29 cellular contexts compared by ENCODE assay signal in genomic region chr6:17949168-17949567, GRCh38. TPM values are rescaled to one million over a fixed set of nuclear protein-coding genes. Genes with fewer than 3 reads are reported as not detected.
DNase-seq lines count a peak whose midpoint lies in the region; ATAC-seq, FAIRE-seq and TF ChIP-seq lines count a peak whose summit lies in the region.
"Had no signal": no experiment of that assay in that cellular context is flagged by ENCODE, and none has a peak within 500 bp of the region (broad histone marks: within the 10 kb centered on the region; RNA-seq: fewer than 3 reads in every experiment).

No MANE protein-coding gene starts in this region.

- H3K27me3 ChIP-seq in esophagus muscularis mucosa (no peaks in the 10 kb centered on the region), neural progenitor cell (no peaks in the 10 kb centered on the region), sigmoid colon (no peaks in the 10 kb centered on the region), GM23338 (ENCODE audit: insufficient read depth) (no peaks in the 10 kb centered on the region), HepG2 (ENCODE audit: control insufficient read depth in 1 of 2, insufficient read depth in 2 of 2, low read length in 2 of 2) (no peaks in the 10 kb centered on the region)
- H3K27me3 ChIP-seq: BE2C, BLaER1 had no signal

- H3K27me3 Mint-ChIP-seq in neural progenitor cell (ENCODE audit: insufficient read depth, low read depth) (no peaks in the 10 kb centered on the region), GM23338 (ENCODE audit: insufficient read depth, low read depth, poor library complexity) (no peaks in the 10 kb centered on the region)

- peaks cover 65% of the 10 kb centered on the region for H3K79me2 ChIP-seq in neural progenitor cell (ENCODE audit: low read depth)
- peaks cover 85% of the 10 kb centered on the region for H3K79me2 ChIP-seq in GM23338 (replicated peaks; ENCODE audit: insufficient read depth)
- peaks cover 5% of the 10 kb centered on the region for H3K79me2 ChIP-seq in HepG2 (ENCODE audit: insufficient read depth, low read length)

- in situ Hi-C loops in HepG2 (cut with HindIII; ENCODE audit: extremely low pct_ligation_motif_present, low pct_unique_long_range_greater_than_20kb) = no loop called here

- no peak for FAIRE-seq in HepG2 (lab: Jason Lieb, UNC)
- FAIRE-seq: A204.1, GM12878, GM12892, GM18507, GM19239 had no signal

- POLR2A ChIA-PET in HepG2 (lab: Yijun Ruan, JAX) = no interaction called here

- H3K9me3 ChIP-seq in esophagus muscularis mucosa (no peaks in the 10 kb centered on the region), neural progenitor cell (ENCODE audit: low read depth) (no peaks in the 10 kb centered on the region), sigmoid colon (no peaks in the 10 kb centered on the region), HepG2 (ENCODE audit: low read length) (no peaks in the 10 kb centered on the region), mucosa of descending colon (no peaks in the 10 kb centered on the region)
- H3K9me3 ChIP-seq: BE2C had no signal

- intact Hi-C loops in esophagus muscularis mucosa (cut with DNase I) (no loop called here), sigmoid colon (cut with DNase I) (no loop called here), HepG2 (cut with micrococcal nuclease; ENCODE audit: unreplicated experiment) (no loop called here), mucosa of descending colon (cut with DNase I, micrococcal nuclease) (no loop called here)

- no peak overlapping the region for H3K4me3 ChIP-seq in esophagus muscularis mucosa
- H3K4me3 ChIP-seq in neural progenitor cell = no peak overlapping the region
- no peak overlapping the region for H3K4me3 ChIP-seq in sigmoid colon
- no peak overlapping the region for H3K4me3 ChIP-seq in GM23338
- H3K4me3 ChIP-seq in HepG2 (replicated peaks in 1 of 3; ENCODE audit: insufficient read depth in 1 of 3, low read depth in 2 of 3, low read length in 3 of 3) = no peak overlapping the region
- no peak overlapping the region for H3K4me3 ChIP-seq in mucosa of descending colon
- H3K4me3 ChIP-seq: BLaER1, GM12878 had no signal

- peaks cover 3% of the 10 kb centered on the region for H3F3A ChIP-seq in neural progenitor cell (ENCODE audit: low read depth)
- no peaks in the 10 kb centered on the region for H3F3A ChIP-seq in GM23338 (replicated peaks; ENCODE audit: low read depth)

- no TSS peak for BruUV-seq in HepG2 (replicated peaks; lab: Mats Ljungman, UMichigan)

- H4K20me1 ChIP-seq in neural progenitor cell (ENCODE audit: low read depth) (no peaks in the 10 kb centered on the region), GM23338 (replicated peaks; ENCODE audit: insufficient read depth) (no peaks in the 10 kb centered on the region), HepG2 (ENCODE audit: insufficient read depth, low read length) (no peaks in the 10 kb centered on the region; the same call in 1 of the 2 replicates)
- H4K20me1 ChIP-seq: BLaER1 had no signal

- H3K36me3 Mint-ChIP-seq in neural progenitor cell (peaks cover 5% of the 10 kb centered on the region), GM23338 (ENCODE audit: low read depth) (peaks cover 6% of the 10 kb centered on the region; the same call in 2 of the 3 replicates)
- H3K36me3 Mint-ChIP-seq: CD4-positive, CD25-positive, alpha-beta regulatory T cell had no signal

- H3K4me1 ChIP-seq in esophagus muscularis mucosa (peaks cover 20 to 59% (median 51%) of the 10 kb centered on the region in 4 donors), neural progenitor cell (peaks cover 22% of the 10 kb centered on the region), sigmoid colon (peaks cover 0 to 49% (median 40%) of the 10 kb centered on the region in 4 donors), GM23338 (ENCODE audit: insufficient read depth) (peaks cover 10% of the 10 kb centered on the region), HepG2 (ENCODE audit: insufficient read depth, low read length) (no peaks in the 10 kb centered on the region), mucosa of descending colon (ENCODE audit: low read depth) (no peaks in the 10 kb centered on the region)
- H3K4me1 ChIP-seq: BE2C, BLaER1 had no signal

- H2AFZ ChIP-seq in neural progenitor cell (replicated peaks) (no peak overlapping the region), GM23338 (no peak overlapping the region), HepG2 (ENCODE audit: low read length) (no peak overlapping the region)

- peaks cover 3% of the 10 kb centered on the region for H3K9me3 Mint-ChIP-seq in neural progenitor cell
- H3K9me3 Mint-ChIP-seq in GM23338 = no peaks in the 10 kb centered on the region; the same call in 2 of the 3 replicates

- H3K36me3 ChIP-seq in esophagus muscularis mucosa (no peaks in the 10 kb centered on the region), neural progenitor cell (no peaks in the 10 kb centered on the region), sigmoid colon (no peaks in the 10 kb centered on the region), GM23338 (ENCODE audit: insufficient read depth) (no peaks in the 10 kb centered on the region), HepG2 (replicated peaks in 1 of 2; ENCODE audit: control insufficient read depth in 1 of 2, insufficient read depth in 2 of 2, low read length in 2 of 2) (no peaks in the 10 kb centered on the region; a peak in 1 of 5 replicates), mucosa of descending colon (ENCODE audit: low read depth) (no peaks in the 10 kb centered on the region)
- H3K36me3 ChIP-seq: BE2C, BLaER1 had no signal

- H3K4me1 Mint-ChIP-seq in neural progenitor cell = peaks cover 13% of the 10 kb centered on the region
- H3K4me1 Mint-ChIP-seq in GM23338 = peaks cover 14% of the 10 kb centered on the region; the same call in 2 of the 3 replicates
- H3K4me1 Mint-ChIP-seq: CD4-positive, alpha-beta memory T cell; CD4-positive, CD25-positive, alpha-beta regulatory T cell; CD8-positive, alpha-beta memory T cell had no signal

- no peak overlapping the region for H3K4me3 Mint-ChIP-seq in neural progenitor cell
- H3K4me3 Mint-ChIP-seq in GM23338 = no peak overlapping the region
- H3K4me3 Mint-ChIP-seq: CD14-positive monocyte; CD4-positive, alpha-beta memory T cell; CD4-positive, CD25-positive, alpha-beta regulatory T cell; CD8-positive, alpha-beta memory T cell had no signal

- H3K9ac ChIP-seq in neural progenitor cell (no peak overlapping the region), HepG2 (ENCODE audit: insufficient read depth, low read depth, low read length) (no peak overlapping the region)
- H3K9ac ChIP-seq: BLaER1 had no signal

- ATAC-seq in GM23338 (no peak), HepG2 (no peak), mucosa of descending colon (no peak)
- ATAC-seq: GM12878 had no signal

- CTCF ChIA-PET in HepG2 (lab: Yijun Ruan, JAX; ENCODE audit: low intra/inter-chr PET ratio, low total read pairs) = no interaction called here

- no peaks in the 10 kb centered on the region for H3K9me2 ChIP-seq in GM23338 (ENCODE audit: insufficient read depth)

- no peak overlapping the region for H3K27ac Mint-ChIP-seq in neural progenitor cell
- H3K27ac Mint-ChIP-seq in GM23338 = no peak overlapping the region
- H3K27ac Mint-ChIP-seq: CD4-positive, alpha-beta memory T cell; CD4-positive, CD25-positive, alpha-beta regulatory T cell; CD8-positive, alpha-beta memory T cell had no signal

- no peak for TF ChIP-seq RAD21 in HepG2 (CRISPR knock-in tag; IDR thresholded peaks at IDR 0.05)

- DNase-seq in esophagus muscularis mucosa (ENCODE audit: extremely low spot score) = no peak
- no peak for DNase-seq in neural progenitor cell (ENCODE audit: low spot score)
- no peak for DNase-seq in sigmoid colon
- no peak for DNase-seq in GM19238 (ENCODE audit: insufficient read length, low spot score)
- no peak for DNase-seq in GM23338 (ENCODE audit: low spot score)
- DNase-seq in HepG2 (ENCODE audit: low spot score) = no peak
- DNase-seq in mucosa of descending colon = no peak
- DNase-seq: 8988T; ACHN; BE2C; C1 segment of cervical spinal cord; CD4-positive, alpha-beta memory T cell; CD4-positive, CD25-positive, alpha-beta regulatory T cell; CD8-positive, alpha-beta memory T cell; COR-L47; DMS 273 treated with DMSO at 0.1 percent for 48 hours; DMS153; DMS53; DMS79; DND-41; EL; GDM1 had no signal

- 100% methylated on average over 2 of the region's 2 CpGs for WGBS in esophagus muscularis mucosa
- WGBS in sigmoid colon, 2 donors = 86 to 87% methylated on average over 2 of the region's 2 CpGs
- WGBS in HepG2 (ENCODE audit: low lambda C conversion rate) = 93% methylated on average over 2 of the region's 2 CpGs

- H3K27ac ChIP-seq in esophagus muscularis mucosa (replicated peaks in 1 of 4) = peak overlapping the region; percentile 13 to 53 (median 38)
- no peak overlapping the region for H3K27ac ChIP-seq in neural progenitor cell
- peak overlapping the region in 3 of 4 donors; percentile 19 to 53 (median 49) for H3K27ac ChIP-seq in sigmoid colon
- H3K27ac ChIP-seq in GM23338 (ENCODE audit: low read depth) = no peak overlapping the region
- no peak overlapping the region for H3K27ac ChIP-seq in HepG2 (ENCODE audit: extremely low read length, insufficient read depth, low read length)
- H3K27ac ChIP-seq: BLaER1 had no signal

- H3K4me2 ChIP-seq in neural progenitor cell (peak overlapping the region; percentile 28), GM23338 (no peak overlapping the region), HepG2 (ENCODE audit: low read depth, low read length) (no peak overlapping the region)
- H3K4me2 ChIP-seq: BLaER1 had no signal

- TF ChIP-seq EP300 in esophagus muscularis mucosa (IDR thresholded peaks at IDR 0.05) (no peak), sigmoid colon (IDR thresholded peaks at IDR 0.05) (no peak), HepG2 (IDR thresholded peaks at IDR 0.05; ENCODE audit: low read depth in 2 of 2, low read length in 2 of 2) (no peak), HepG2 (CRISPR knock-in tag; IDR thresholded peaks at IDR 0.05; ENCODE audit: borderline replicate concordance) (no peak)

- no peak for TF ChIP-seq POLR2A in esophagus muscularis mucosa (IDR thresholded peaks at IDR 0.05; ENCODE audit: low read depth)
- TF ChIP-seq POLR2A in sigmoid colon (IDR thresholded peaks at IDR 0.05) = no peak
- no peak for TF ChIP-seq POLR2A in HepG2 (IDR thresholded peaks at IDR 0.05; ENCODE audit: insufficient read depth in 1 of 2, low read depth in 2 of 2, low read length in 2 of 2)

- no peak for TF ChIP-seq CTCF in esophagus muscularis mucosa (IDR thresholded peaks at IDR 0.05)
- no peak for TF ChIP-seq CTCF in neural progenitor cell (IDR thresholded peaks at IDR 0.05)
- TF ChIP-seq CTCF in sigmoid colon (IDR thresholded peaks at IDR 0.05) = no peak
- TF ChIP-seq CTCF in GM23338 (conservative IDR thresholded peaks at IDR 0.05; ENCODE audit: low read depth in 2 of 2) = no peak
- TF ChIP-seq CTCF in HepG2 (CRISPR knock-in tag; IDR thresholded peaks at IDR 0.05) = no peak
- no peak for TF ChIP-seq CTCF in mucosa of descending colon (IDR thresholded peaks at IDR 0.05)

RNA-seq across cellular contexts. Expression of gene KIF13A, which starts 38.3 kb away (rescaled TPM):
- 10 to 100 TPM; 63.8 to 86.3 (median 78.2) TPM for total RNA-seq in esophagus muscularis mucosa
- 26.0 and 29.0 TPM in 2 replicates for total RNA-seq in neural progenitor cell (ENCODE audit: low replicate concordance)
- 10 to 100 TPM; 55.3 to 73.8 (median 62.8) TPM for total RNA-seq in sigmoid colon
- 10 to 100 TPM; 18.5 to 23.4 (median 20.9) TPM for polyA plus RNA-seq in sigmoid colon
- total RNA-seq in GM23338 (2014; rRNA removed; shearing (Covaris generic)) = 28.2 and 32.8 TPM in 2 replicates
- polyA plus RNA-seq in GM23338 (2016; fragmentation: Nextera tagmentation; extraction: Ambion mirVana) = 8.4 and 11.4 TPM in 2 replicates
- total RNA-seq in HepG2 (2016; rRNA removed; fragmentation: Illumina TruSeq; extraction: Trizol) = 37.2 and 48.3 TPM in 2 replicates
- total RNA-seq in HepG2 (2016; cell fraction: cytosol; rRNA removed; fragmentation: Illumina TruSeq; extraction: Trizol; ENCODE audit: low read depth) = 12.1 and 13.7 TPM in 2 replicates
- total RNA-seq in HepG2 (2016; cell fraction: insoluble cytoplasmic fraction; rRNA removed; fragmentation: Illumina TruSeq; extraction: Trizol) = 35.4 and 47.0 TPM in 2 replicates
- 23.2 and 29.0 TPM in 2 replicates for total RNA-seq in HepG2 (2016; cell fraction: membrane; rRNA removed; fragmentation: Illumina TruSeq; extraction: Trizol)
- 37.1 and 42.5 TPM in 2 replicates for total RNA-seq in HepG2 (2016; cell fraction: nucleus; rRNA removed; fragmentation: Illumina TruSeq; extraction: Trizol)
- polyA plus RNA-seq in HepG2 (2011; rRNA removed) = 19.5 and 21.1 TPM in 2 replicates
- 14.7 and 19.5 TPM in 2 replicates for polyA plus RNA-seq in HepG2 (2011; cell fraction: cytosol; rRNA removed)
- 16.8 and 17.7 TPM in 2 replicates for polyA plus RNA-seq in HepG2 (2011; cell fraction: nucleus; rRNA removed)
- 17.5 and 22.9 TPM in 2 replicates for polyA plus RNA-seq in HepG2 (2012)
- polyA plus RNA-seq in HepG2 (2016; cell fraction: cytosol; fragmentation: Illumina TruSeq; extraction: Trizol; ENCODE audit: low read depth) = 12.4 and 13.8 TPM in 2 replicates
- polyA plus RNA-seq in HepG2 (2016; cell fraction: insoluble cytoplasmic fraction; fragmentation: Illumina TruSeq; extraction: Trizol; ENCODE audit: low read depth) = 33.5 and 35.2 TPM in 2 replicates
- polyA plus RNA-seq in HepG2 (2016; cell fraction: membrane; fragmentation: Illumina TruSeq; extraction: Trizol; ENCODE audit: low read depth) = 17.4 and 21.2 TPM in 2 replicates
- polyA plus RNA-seq in HepG2 (2016; cell fraction: nucleus; fragmentation: Illumina TruSeq; extraction: Trizol; ENCODE audit: insufficient read depth, low read depth) = 32.6 and 33.2 TPM in 2 replicates
- polyA minus RNA-seq in HepG2 (2011; rRNA and poly(A)+ RNA removed; ENCODE audit: low replicate concordance) = 22.0 and 49.6 TPM in 2 replicates
- polyA minus RNA-seq in HepG2 (2011; cell fraction: cytosol; rRNA and poly(A)+ RNA removed) = 22.4 TPM in 2 replicates
- 55.1 and 57.9 TPM in 2 replicates for polyA minus RNA-seq in HepG2 (2011; cell fraction: nucleus; rRNA and poly(A)+ RNA removed)
- total RNA-seq in mucosa of descending colon = 10 to 100 TPM; 45.6 to 85.9 (median 46.9) TPM
- polyA plus RNA-seq: CD4-positive, CD25-positive, alpha-beta regulatory T cell had no signal

Comparison
In these comparisons a context has a peak if more than half of its experiments do, and no peak if none do; other contexts are left out.
1. H3K27ac ChIP-seq: peak in esophagus muscularis mucosa (4 of 4) and sigmoid colon (3 of 4); none in neural progenitor cell (single experiment), GM23338 (single experiment) and HepG2 (single experiment).